Comparison of ENCODE assay signal across 9 cellular contexts in genomic region chr14:99899578-99900178, GRCh38.
DNase-seq lines count a peak whose midpoint lies in the region; ATAC-seq and TF ChIP-seq lines count a peak whose summit lies in the region.
"Had no signal": no experiment of that assay in that cellular context is flagged by ENCODE, and none has a peak within 500 bp of the region (broad histone marks: within the 10 kb centered on the region; RNA-seq: fewer than 3 reads in every experiment).

No MANE protein-coding gene starts in this region.

- H2BK5ac ChIP-seq in neuronal stem cell (ENCODE audit: low read length), result no peak overlapping the region

- no peak overlapping the region for H2AK5ac ChIP-seq in neuronal stem cell (ENCODE audit: low read depth, low read length)

- no peaks in the 10 kb centered on the region for H3F3A ChIP-seq in PC-9 (ENCODE audit: insufficient read depth, low read depth)

- H2BK120ac ChIP-seq in neuronal stem cell (ENCODE audit: low read depth, low read length), result no peak overlapping the region

- H2BK15ac ChIP-seq in neuronal stem cell (ENCODE audit: low read length), result no peak overlapping the region

- no peak overlapping the region for H4K8ac ChIP-seq in neuronal stem cell (ENCODE audit: low read depth, low read length)

- no TSS peak for BruUV-seq in PC-9 (replicated peaks; lab: Mats Ljungman, UMichigan)

- H3K4me3 ChIP-seq in right atrium auricular region, result no peak overlapping the region
- H3K4me3 ChIP-seq in PC-9, result no peak overlapping the region
- no peak overlapping the region for H3K4me3 ChIP-seq in upper lobe of right lung
- no peak overlapping the region for H3K4me3 ChIP-seq in neuronal stem cell (ENCODE audit: low read length in 2 of 2)

- POLR2A ChIA-PET in PC-9 (lab: Charles Lee; ENCODE audit: unreplicated experiment), result no interaction called here

- no peak overlapping the region for H3K27ac ChIP-seq in right atrium auricular region
- H3K27ac ChIP-seq in PC-9, result no peak overlapping the region
- no peak overlapping the region for H3K27ac ChIP-seq in upper lobe of right lung
- no peak overlapping the region for H3K27ac ChIP-seq in neuronal stem cell (replicated peaks; ENCODE audit: low read length)

- H3K79me2 ChIP-seq in PC-9 (ENCODE audit: low read depth), result no peaks in the 10 kb centered on the region

- H3K27me3 ChIP-seq in right atrium auricular region (no peaks in the 10 kb centered on the region), PC-9 (ENCODE audit: insufficient read depth, low read depth) (no peaks in the 10 kb centered on the region), upper lobe of right lung (no peaks in the 10 kb centered on the region), neuronal stem cell (ENCODE audit: control insufficient read depth in 3 of 3, insufficient read depth in 3 of 3, low read depth in 1 of 3, low read length in 3 of 3) (no peaks in the 10 kb centered on the region)

- no peak for ATAC-seq in left cardiac atrium
- ATAC-seq in upper lobe of right lung, result no peak
- no peak for ATAC-seq in GM19463 (IDR thresholded peaks at IDR 0.05; ENCODE audit: unreplicated experiment)
- ATAC-seq: stimulated activated naive B cell treated with anti-CD40 and anti-IgM and Interleukin-4, amounts not matched to agents 10 μg/mL and 1 μg/mL and 100 μg/mL, for 72 hours had no signal

- H3K79me1 ChIP-seq in neuronal stem cell (ENCODE audit: low read depth, low read length), result no peaks in the 10 kb centered on the region

- H3K23ac ChIP-seq in neuronal stem cell (ENCODE audit: low read depth, low read length, poor library complexity), result no peak overlapping the region

- H3K9me2 ChIP-seq in PC-9 (ENCODE audit: insufficient read depth), result no peaks in the 10 kb centered on the region

- intact Hi-C loops in left cardiac atrium (cut with DNase I), result no loop called here
- intact Hi-C loops in PC-9 (cut with micrococcal nuclease; ENCODE audit: unreplicated experiment), result no loop called here
- intact Hi-C loops in upper lobe of right lung (cut with DNase I), result no loop called here

- H3K4ac ChIP-seq in neuronal stem cell (ENCODE audit: low read length), result no peak overlapping the region

- no CpG with 5 or more reads among the region's 7 CpGs for WGBS in neuronal stem cell (ENCODE audit: extremely low coverage in 2 of 2, insufficient read length in 2 of 2, insufficient replicate concordance in 1 of 2), 2 donors

- no peaks in the 10 kb centered on the region for H3K4me1 ChIP-seq in right atrium auricular region
- H3K4me1 ChIP-seq in PC-9 (replicated peaks; ENCODE audit: insufficient read depth), result no peaks in the 10 kb centered on the region
- H3K4me1 ChIP-seq in upper lobe of right lung, result no peaks in the 10 kb centered on the region
- no peaks in the 10 kb centered on the region for H3K4me1 ChIP-seq in neuronal stem cell (ENCODE audit: control insufficient read depth in 2 of 2, insufficient read depth in 1 of 2, low read depth in 1 of 2, low read length in 2 of 2)

- no peak overlapping the region for H4K91ac ChIP-seq in neuronal stem cell (ENCODE audit: low read depth, low read length, poor library complexity)

- no peaks in the 10 kb centered on the region for H4K20me1 ChIP-seq in PC-9 (ENCODE audit: insufficient read depth)

- H3K4me2 ChIP-seq in PC-9, result no peak overlapping the region
- H3K4me2 ChIP-seq in neuronal stem cell (ENCODE audit: insufficient read depth, low read length, poor library complexity, severe bottlenecking), result no peak overlapping the region

- CTCF ChIA-PET in PC-9 (lab: Charles Lee), result interaction anchor here (0.7 kb wide), 2 partner anchors 87 to 221 kb away, joined by 3 to 5 read pairs; no protein-coding TSS in a partner anchor

- TF ChIP-seq CTCF in right atrium auricular region (IDR thresholded peaks at IDR 0.05), result peak; percentile 47 to 72
- TF ChIP-seq CTCF in PC-9 (conservative IDR thresholded peaks at IDR 0.05), result peak; percentile 71
- TF ChIP-seq CTCF in upper lobe of right lung (IDR thresholded peaks at IDR 0.05), result peak; percentile 65

- no peak overlapping the region for H2AFZ ChIP-seq in PC-9
- no peak overlapping the region for H2AFZ ChIP-seq in neuronal stem cell (ENCODE audit: low read length)

- DNase-seq in right atrium auricular region (ENCODE audit: low spot score) (no peak), left cardiac atrium (no peak), PC-9 (no peak), fibroblast of peridontal ligament (ENCODE audit: extremely low read depth) (peak; percentile 70), upper lobe of right lung (no peak), NCI-H1436 treated with DMSO at 0.1 percent for 48 hours (lab: John Stamatoyannopoulos, UW) (no peak), neuronal stem cell (ENCODE audit: low spot score) (no peak)
- DNase-seq: stimulated activated naive B cell treated with anti-CD40 and anti-IgM and Interleukin-4, amounts not matched to agents 10 μg/mL and 1 μg/mL and 100 μg/mL, for 72 hours had no signal

- H2BK12ac ChIP-seq in neuronal stem cell (ENCODE audit: low read length), result no peak overlapping the region

- H3K14ac ChIP-seq in neuronal stem cell (ENCODE audit: low read length), result no peak overlapping the region

- H3K36me3 ChIP-seq in right atrium auricular region (peaks cover 7% of the 10 kb centered on the region), PC-9 (ENCODE audit: low read depth) (no peaks in the 10 kb centered on the region), upper lobe of right lung (peaks cover 7% of the 10 kb centered on the region), neuronal stem cell (replicated peaks in 1 of 2; ENCODE audit: control insufficient read depth in 2 of 2, insufficient read depth in 2 of 2, low read length in 2 of 2) (peaks cover 14 to 60% of the 10 kb centered on the region in 2 donors)

- H3K9me3 ChIP-seq in right atrium auricular region (peaks cover 0 to 3% of the 10 kb centered on the region in 2 donors), PC-9 (ENCODE audit: insufficient read depth, low read depth) (no peaks in the 10 kb centered on the region), upper lobe of right lung (no peaks in the 10 kb centered on the region), neuronal stem cell (replicated peaks in 1 of 2; ENCODE audit: control insufficient read depth in 2 of 2, insufficient read depth in 1 of 2, low read depth in 1 of 2, low read length in 2 of 2) (peaks cover 7 to 25% of the 10 kb centered on the region in 2 donors)

- H3K9ac ChIP-seq in neuronal stem cell (ENCODE audit: low read depth, low read length, poor library complexity), result no peak overlapping the region

- H3K18ac ChIP-seq in neuronal stem cell (ENCODE audit: low read length), result no peak overlapping the region
